Comparison of ENCODE assay signal across 8 cellular contexts in the genomic region with DNA sequence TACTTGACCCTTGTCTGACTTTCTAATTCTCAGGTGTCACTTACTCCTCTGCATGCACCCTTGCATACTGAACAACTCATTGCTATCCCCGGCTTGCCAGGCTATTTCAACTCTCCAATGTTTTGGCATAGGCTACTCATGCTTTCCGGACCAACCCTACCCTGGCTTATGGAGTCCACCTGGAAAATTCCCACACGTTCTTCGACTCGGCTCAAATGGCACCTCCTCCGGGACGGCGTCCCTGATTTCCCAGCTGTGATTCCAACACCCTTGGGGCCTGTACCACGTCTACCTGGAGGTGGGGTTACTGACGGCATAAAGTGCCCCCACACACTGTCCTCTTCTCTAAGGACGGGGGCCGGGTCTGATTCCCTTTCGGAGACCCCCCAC. TPM values are rescaled to one million over a fixed set of nuclear protein-coding genes. Genes with fewer than 3 reads are reported as not detected.
DNase-seq lines count a peak whose midpoint lies in the region; ATAC-seq and TF ChIP-seq lines count a peak whose summit lies in the region.

No MANE protein-coding gene starts in this region.

- DNase-seq in G401 (ENCODE audit: low spot score), result peak; percentile 30
- DNase-seq in WERI-Rb-1, result peak; percentile 34
- peak in 1 of 5 donors; percentile 22 for DNase-seq in heart left ventricle
- peak; percentile 46 to 66 for DNase-seq in psoas muscle
- DNase-seq in SIG-M5 treated with dmso at 0.1 percent for 504 hours (lab: John Stamatoyannopoulos, UW; ENCODE audit: unreplicated experiment), result no peak
- no peak for DNase-seq in middle frontal gyrus (ENCODE audit: extremely low spot score, low spot score)
- DNase-seq in NCI-H2081 treated with DMSO at 0.1 percent for 48 hours (lab: John Stamatoyannopoulos, UW), result no peak

- no peak for TF ChIP-seq POLR2A in heart left ventricle (IDR thresholded peaks at IDR 0.05)

- in situ Hi-C loops in G401 (cut with HindIII; ENCODE audit: low sequenced_read_pairs), result no loop called here

- no peaks in the 10 kb centered on the region for H3K9me3 ChIP-seq in WERI-Rb-1 (ENCODE audit: severe bottlenecking)
- no peaks in the 10 kb centered on the region for H3K9me3 ChIP-seq in heart left ventricle
- H3K9me3 ChIP-seq in psoas muscle, result no peaks in the 10 kb centered on the region

- peaks cover 0 to 41% (median 14%) of the 10 kb centered on the region in 12 donors for H3K4me1 ChIP-seq in heart left ventricle
- H3K4me1 ChIP-seq in psoas muscle, result peaks cover 25% of the 10 kb centered on the region

- H3K27me3 ChIP-seq in WERI-Rb-1 (ENCODE audit: insufficient read depth, low read depth, severe bottlenecking) (no peaks in the 10 kb centered on the region), heart left ventricle (no peaks in the 10 kb centered on the region), psoas muscle (ENCODE audit: insufficient read depth in 3 of 3, low read length in 2 of 3) (no peaks in the 10 kb centered on the region)

- H3K36me3 ChIP-seq in WERI-Rb-1, result peaks cover 62% of the 10 kb centered on the region
- H3K36me3 ChIP-seq in heart left ventricle, result peaks cover 0 to 47% (median 37%) of the 10 kb centered on the region in 9 donors
- peaks cover 0 to 36% of the 10 kb centered on the region in 2 donors for H3K36me3 ChIP-seq in psoas muscle (ENCODE audit: insufficient read depth in 1 of 2, low read depth in 1 of 2)

- H3K4me3 ChIP-seq in WERI-Rb-1 (ENCODE audit: low read depth, low read length) (peak overlapping the region; percentile 83), heart left ventricle (peak overlapping the region; percentile 46 to 97 (median 82)), psoas muscle (peak overlapping the region; percentile 83)

- H3K27ac ChIP-seq in WERI-Rb-1 (peak overlapping the region; percentile 86), heart left ventricle (peak overlapping the region in 11 of 12 donors; percentile 75 to 91 (median 87)), psoas muscle (peak overlapping the region; percentile 93)

- peak; percentile 17 for ATAC-seq in HG02870 (IDR thresholded peaks at IDR 0.05; ENCODE audit: unreplicated experiment)
- peak in 2 of 4 donors; percentile 19 to 47 for ATAC-seq in heart left ventricle
- peak; percentile 61 to 71 (median 66) for ATAC-seq in psoas muscle

- TF ChIP-seq CTCF in WERI-Rb-1 (IDR thresholded peaks at IDR 0.05; ENCODE audit: low read depth, low read length) (no peak), heart left ventricle (IDR thresholded peaks at IDR 0.05) (no peak), psoas muscle (IDR thresholded peaks at IDR 0.05) (no peak)

- intact Hi-C loops in heart left ventricle (cut with DNase I) (no loop called here), psoas muscle (cut with DNase I) (loop anchor here (2.0 to 5.0 kb wide), 2 partner anchors 33 to 40 kb away; no protein-coding TSS in a partner anchor)

- WGBS in heart left ventricle, 4 donors, result 0 to 2% (median 1%) methylated on average over 13 of the region's 13 CpGs
- WGBS in psoas muscle, 3 donors, result 0% methylated on average over 13 of the region's 13 CpGs

RNA-seq across cellular contexts. Expression of a gene that starts 0.5 kb away (rescaled TPM):
- 13.4 and 16.0 TPM in 2 replicates for total RNA-seq in G401 (2014; rRNA removed; shearing (Covaris generic))
- total RNA-seq in heart left ventricle (10 to 100 TPM in 3 of 9 donors, 1 to 10 TPM in 6; 5.2 to 15.9 (median 8.3) TPM), psoas muscle (10 to 100 TPM in 2 of 4 donors, 1 to 10 TPM in 2; 8.8 to 18.0 (median 12.7) TPM)
- polyA plus RNA-seq in heart left ventricle (1 to 10 TPM; 5.6 to 6.5 TPM), psoas muscle (10 to 100 TPM in 1 of 3 donors, 1 to 10 TPM in 2; 8.0 to 22.4 (median 8.4) TPM)

RNA-seq across cellular contexts. Expression of a gene that starts 0.6 kb away (rescaled TPM):
- total RNA-seq in G401 (2014; rRNA removed; shearing (Covaris generic)), result 79.1 and 102 TPM in 2 replicates
- total RNA-seq in heart left ventricle, result 10 to 100 TPM; 20.1 to 87.4 (median 64.6) TPM
- 10 to 100 TPM; 10.4 to 35.0 TPM for polyA plus RNA-seq in heart left ventricle
- 10 to 100 TPM; 52.6 to 82.1 (median 75.2) TPM for total RNA-seq in psoas muscle
- polyA plus RNA-seq in psoas muscle, result 10 to 100 TPM; 22.1 to 49.8 (median 22.7) TPM

Comparison
In these comparisons a context has a peak if more than half of its experiments do, and no peak if none do; other contexts are left out.
1. DNase-seq: peak in G401 (single experiment), WERI-Rb-1 (single experiment) and psoas muscle (2 of 2); none in SIG-M5 treated with dmso at 0.1 percent for 504 hours (single experiment), middle frontal gyrus (single experiment) and NCI-H2081 treated with DMSO at 0.1 percent for 48 hours (single experiment).
2. intact Hi-C loops: an anchor here in psoas muscle (2.0 to 5.0 kb wide); none called in heart left ventricle.
3. Peak in every context shown above with its lines, with median percentiles within 50 percentile points of each other: H3K27ac ChIP-seq and H3K4me3 ChIP-seq.